1 cellular context compared by ENCODE assay signal in the genomic region with DNA sequence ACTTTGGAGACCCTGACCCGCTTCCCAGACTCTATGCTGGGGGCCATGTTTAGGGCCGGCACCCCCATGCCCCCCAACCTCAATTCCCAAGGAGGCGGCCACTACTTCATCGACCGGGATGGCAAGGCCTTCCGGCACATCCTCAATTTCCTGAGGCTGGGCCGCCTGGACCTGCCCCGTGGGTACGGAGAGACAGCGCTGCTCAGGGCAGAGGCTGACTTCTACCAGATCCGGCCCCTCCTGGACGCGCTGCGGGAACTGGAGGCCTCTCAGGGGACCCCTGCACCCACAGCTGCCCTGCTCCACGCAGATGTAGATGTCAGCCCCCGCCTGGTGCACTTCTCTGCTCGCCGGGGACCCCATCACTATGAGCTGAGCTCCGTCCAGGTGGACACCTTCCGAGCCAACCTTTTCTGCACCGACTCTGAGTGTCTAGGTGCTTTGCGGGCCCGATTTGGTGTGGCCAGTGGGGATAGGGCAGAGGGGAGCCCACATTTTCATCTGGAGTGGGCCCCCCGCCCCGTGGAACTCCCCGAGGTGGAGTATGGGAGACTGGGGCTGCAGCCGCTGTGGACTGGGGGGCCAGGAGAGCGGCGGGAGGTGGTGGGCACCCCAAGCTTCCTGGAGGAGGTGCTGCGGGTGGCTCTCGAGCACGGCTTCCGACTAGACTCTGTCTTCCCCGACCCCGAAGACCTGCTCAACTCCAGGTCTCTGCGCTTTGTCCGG.
TF ChIP-seq lines count a peak whose summit lies in the region.

No MANE protein-coding gene starts in this region.

TF ChIP-seq in HepG2, 621 proteins besides CTCF, POLR2A, EP300 and RAD21:
- no peak for TF ChIP-seq DMAP1 (CRISPR knock-in tag; IDR thresholded peaks at IDR 0.05)
- TF ChIP-seq ZNF780A (CRISPR knock-in tag; IDR thresholded peaks at IDR 0.05), result no peak
- TF ChIP-seq KDM4B (CRISPR knock-in tag; IDR thresholded peaks at IDR 0.05), result no peak
- TF ChIP-seq ZNF816 (CRISPR knock-in tag; IDR thresholded peaks at IDR 0.05; ENCODE audit: borderline replicate concordance), result no peak
- no peak for TF ChIP-seq ZNF580 (CRISPR knock-in tag; IDR thresholded peaks at IDR 0.05; ENCODE audit: borderline replicate concordance, low read depth)
- TF ChIP-seq TBP (CRISPR knock-in tag; IDR thresholded peaks at IDR 0.05), result no peak
- TF ChIP-seq BRD4 (CRISPR knock-in tag; IDR thresholded peaks at IDR 0.05), result no peak
- no peak for TF ChIP-seq HOXA5 (CRISPR knock-in tag; IDR thresholded peaks at IDR 0.05)
- no peak for TF ChIP-seq TFAP4 (IDR thresholded peaks at IDR 0.05; ENCODE audit: borderline replicate concordance, low read depth)
- TF ChIP-seq, protein P1, sequence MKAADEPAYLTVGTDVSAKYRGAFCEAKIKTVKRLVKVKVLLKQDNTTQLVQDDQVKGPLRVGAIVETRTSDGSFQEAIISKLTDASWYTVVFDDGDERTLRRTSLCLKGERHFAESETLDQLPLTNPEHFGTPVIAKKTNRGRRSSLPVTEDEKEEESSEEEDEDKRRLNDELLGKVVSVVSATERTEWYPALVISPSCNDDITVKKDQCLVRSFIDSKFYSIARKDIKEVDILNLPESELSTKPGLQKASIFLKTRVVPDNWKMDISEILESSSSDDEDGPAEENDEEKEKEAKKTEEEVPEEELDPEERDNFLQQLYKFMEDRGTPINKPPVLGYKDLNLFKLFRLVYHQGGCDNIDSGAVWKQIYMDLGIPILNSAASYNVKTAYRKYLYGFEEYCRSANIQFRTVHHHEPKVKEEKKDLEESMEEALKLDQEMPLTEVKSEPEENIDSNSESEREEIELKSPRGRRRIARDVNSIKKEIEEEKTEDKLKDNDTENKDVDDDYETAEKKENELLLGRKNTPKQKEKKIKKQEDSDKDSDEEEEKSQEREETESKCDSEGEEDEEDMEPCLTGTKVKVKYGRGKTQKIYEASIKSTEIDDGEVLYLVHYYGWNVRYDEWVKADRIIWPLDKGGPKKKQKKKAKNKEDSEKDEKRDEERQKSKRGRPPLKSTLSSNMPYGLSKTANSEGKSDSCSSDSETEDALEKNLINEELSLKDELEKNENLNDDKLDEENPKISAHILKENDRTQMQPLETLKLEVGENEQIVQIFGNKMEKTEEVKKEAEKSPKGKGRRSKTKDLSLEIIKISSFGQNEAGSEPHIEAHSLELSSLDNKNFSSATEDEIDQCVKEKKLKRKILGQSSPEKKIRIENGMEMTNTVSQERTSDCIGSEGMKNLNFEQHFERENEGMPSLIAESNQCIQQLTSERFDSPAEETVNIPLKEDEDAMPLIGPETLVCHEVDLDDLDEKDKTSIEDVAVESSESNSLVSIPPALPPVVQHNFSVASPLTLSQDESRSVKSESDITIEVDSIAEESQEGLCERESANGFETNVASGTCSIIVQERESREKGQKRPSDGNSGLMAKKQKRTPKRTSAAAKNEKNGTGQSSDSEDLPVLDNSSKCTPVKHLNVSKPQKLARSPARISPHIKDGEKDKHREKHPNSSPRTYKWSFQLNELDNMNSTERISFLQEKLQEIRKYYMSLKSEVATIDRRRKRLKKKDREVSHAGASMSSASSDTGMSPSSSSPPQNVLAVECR (CRISPR knock-in tag; IDR thresholded peaks at IDR 0.05; ENCODE audit: borderline replicate concordance), result no peak
- TF ChIP-seq ZMYM3 (CRISPR knock-in tag; IDR thresholded peaks at IDR 0.05), result no peak
- TF ChIP-seq, protein P2, sequence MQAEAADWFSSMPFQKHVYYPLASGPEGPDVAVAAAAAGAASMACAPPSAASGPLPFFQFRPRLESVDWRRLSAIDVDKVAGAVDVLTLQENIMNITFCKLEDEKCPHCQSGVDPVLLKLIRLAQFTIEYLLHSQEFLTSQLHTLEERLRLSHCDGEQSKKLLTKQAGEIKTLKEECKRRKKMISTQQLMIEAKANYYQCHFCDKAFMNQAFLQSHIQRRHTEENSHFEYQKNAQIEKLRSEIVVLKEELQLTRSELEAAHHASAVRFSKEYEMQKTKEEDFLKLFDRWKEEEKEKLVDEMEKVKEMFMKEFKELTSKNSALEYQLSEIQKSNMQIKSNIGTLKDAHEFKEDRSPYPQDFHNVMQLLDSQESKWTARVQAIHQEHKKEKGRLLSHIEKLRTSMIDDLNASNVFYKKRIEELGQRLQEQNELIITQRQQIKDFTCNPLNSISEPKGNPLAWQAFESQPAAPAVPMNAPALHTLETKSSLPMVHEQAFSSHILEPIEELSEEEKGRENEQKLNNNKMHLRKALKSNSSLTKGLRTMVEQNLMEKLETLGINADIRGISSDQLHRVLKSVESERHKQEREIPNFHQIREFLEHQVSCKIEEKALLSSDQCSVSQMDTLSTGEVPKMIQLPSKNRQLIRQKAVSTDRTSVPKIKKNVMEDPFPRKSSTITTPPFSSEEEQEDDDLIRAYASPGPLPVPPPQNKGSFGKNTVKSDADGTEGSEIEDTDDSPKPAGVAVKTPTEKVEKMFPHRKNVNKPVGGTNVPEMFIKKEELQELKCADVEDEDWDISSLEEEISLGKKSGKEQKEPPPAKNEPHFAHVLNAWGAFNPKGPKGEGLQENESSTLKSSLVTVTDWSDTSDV (CRISPR knock-in tag; IDR thresholded peaks at IDR 0.05), result no peak
- no peak for TF ChIP-seq ZNF460 (CRISPR knock-in tag; IDR thresholded peaks at IDR 0.05; ENCODE audit: borderline replicate concordance)
- TF ChIP-seq CC2D1A (CRISPR knock-in tag; IDR thresholded peaks at IDR 0.05), result no peak
- TF ChIP-seq IKZF4 (CRISPR knock-in tag; IDR thresholded peaks at IDR 0.05; ENCODE audit: borderline replicate concordance, low read depth, not compliant biosample characterization), result no peak
- no peak for TF ChIP-seq SATB2 (CRISPR knock-in tag; IDR thresholded peaks at IDR 0.05)
- no peak for TF ChIP-seq RCOR2 (CRISPR knock-in tag; IDR thresholded peaks at IDR 0.05)
- TF ChIP-seq ZSCAN22 (CRISPR knock-in tag; IDR thresholded peaks at IDR 0.05), result no peak
